Comparison of ENCODE assay signal across 11 cellular contexts in the genomic region with DNA sequence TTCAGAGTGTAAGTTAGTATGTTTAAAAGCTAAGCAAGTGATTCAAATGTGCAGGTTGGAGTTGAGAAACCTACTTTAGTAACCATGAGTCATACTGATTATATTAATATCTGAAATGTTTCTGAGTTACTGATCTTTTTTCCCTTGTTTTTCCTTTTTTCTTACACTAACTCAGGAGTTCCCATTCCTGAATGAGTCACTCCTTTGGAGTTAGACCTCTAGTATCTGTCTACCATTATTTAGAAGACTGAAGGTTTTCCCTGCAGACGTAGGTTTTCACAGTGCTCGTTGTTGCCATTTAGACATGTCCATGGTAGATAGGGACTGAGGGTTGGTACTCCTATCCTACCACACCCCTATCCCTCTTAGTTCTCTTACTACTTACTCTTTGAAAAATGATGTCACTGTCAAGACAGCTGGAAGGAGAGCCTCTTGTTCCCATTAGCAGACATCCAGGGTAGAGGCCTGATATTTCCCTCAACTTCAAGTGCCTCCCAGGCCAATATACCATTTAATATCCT. TPM values are rescaled to one million over a fixed set of nuclear protein-coding genes. Genes with fewer than 3 reads are reported as not detected.
A peak's percentile ranks its signal among the peaks of the same experiment; 100 is the strongest.
DNase-seq lines count a peak whose midpoint lies in the region; ATAC-seq and TF ChIP-seq lines count a peak whose summit lies in the region.
"Had no signal": no experiment of that assay in that cellular context is flagged by ENCODE, and none has a peak within 500 bp of the region (broad histone marks: within the 10 kb centered on the region; RNA-seq: fewer than 3 reads in every experiment).

No MANE protein-coding gene starts in this region.

- H2BK20ac ChIP-seq in IMR-90 (ENCODE audit: low read depth, low read length): no peak overlapping the region

- H4K91ac ChIP-seq in IMR-90 (ENCODE audit: insufficient read depth, low read depth, low read length): no peak overlapping the region

- H3K23ac ChIP-seq in IMR-90 (ENCODE audit: low read depth, low read length): no peak overlapping the region

- in situ Hi-C loops in IMR-90 (cut with MboI; ENCODE audit: low sequenced_read_pairs): no loop called here

- CTCF ChIA-PET in IMR-90 (lab: Yijun Ruan, JAX): interaction anchor here (0.6 to 1.0 kb wide), 2 partner anchors 15 to 114 kb away, joined by 4 to 5 read pairs; no protein-coding TSS in a partner anchor
- CTCF ChIA-PET in naive thymus-derived CD4-positive, alpha-beta T cell (lab: Charles Lee): no interaction called here

- H3K4ac ChIP-seq in IMR-90 (ENCODE audit: low read depth, low read length): no peak overlapping the region

- H3K27ac ChIP-seq in IMR-90 (ENCODE audit: insufficient read depth, low read length) (no peak overlapping the region), right lobe of liver (peak overlapping the region; percentile 31 to 48 (median 47)), ascending aorta (no peak overlapping the region)
- no peak overlapping the region for H3K27ac ChIP-seq in naive thymus-derived CD4-positive, alpha-beta T cell (ENCODE audit: low read depth, low read length)
- H3K27ac ChIP-seq: BLaER1 treated with 17β-estradiol and CSF1 and Interleukin-3, amounts not matched to agents 10 nM and 100 nM had no signal

- peak overlapping the region; percentile 18 for H2BK5ac ChIP-seq in IMR-90 (ENCODE audit: low read depth, low read length, poor library complexity, severe bottlenecking)

- H3K79me1 ChIP-seq in IMR-90 (ENCODE audit: low read depth in 1 of 2, low read length in 2 of 2): no peaks in the 10 kb centered on the region

- H3K4me1 ChIP-seq in IMR-90 (ENCODE audit: control insufficient read depth, insufficient read depth, low read length): peaks cover 6% of the 10 kb centered on the region; the same call in 1 of the 2 replicates
- H3K4me1 ChIP-seq in right lobe of liver: peaks cover 0 to 35% (median 10%) of the 10 kb centered on the region in 4 donors
- H3K4me1 ChIP-seq in naive thymus-derived CD4-positive, alpha-beta T cell (ENCODE audit: control insufficient read depth in 2 of 2, insufficient read depth in 2 of 2, low read length in 2 of 2): no peaks in the 10 kb centered on the region
- no peaks in the 10 kb centered on the region for H3K4me1 ChIP-seq in ascending aorta
- H3K4me1 ChIP-seq: BLaER1 treated with 17β-estradiol and CSF1 and Interleukin-3, amounts not matched to agents 10 nM and 100 nM had no signal

- H3K4me3 Mint-ChIP-seq in chondrocyte (ENCODE audit: unreplicated experiment): no peak overlapping the region
- no peak overlapping the region for H3K4me3 Mint-ChIP-seq in naive thymus-derived CD4-positive, alpha-beta T cell
- H3K4me3 Mint-ChIP-seq: activated T-helper 17 cell treated with anti-CD3 and anti-CD28 coated beads, Interleukin-2, amount 50 U/mL, for 72 hours had no signal

- no peaks in the 10 kb centered on the region for H3K36me3 Mint-ChIP-seq in chondrocyte (ENCODE audit: low read depth)
- H3K36me3 Mint-ChIP-seq in naive thymus-derived CD4-positive, alpha-beta T cell: no peaks in the 10 kb centered on the region

- peak; percentile 82 for ATAC-seq in IMR-90 (ENCODE audit: low read depth)
- ATAC-seq in right lobe of liver: peak in 1 of 4 donors; percentile 11
- no peak for ATAC-seq in naive thymus-derived CD4-positive, alpha-beta T cell
- ATAC-seq: activated T-helper 17 cell treated with anti-CD3 and anti-CD28 coated beads, Interleukin-2, amount 50 U/mL, for 72 hours had no signal

- no peaks in the 10 kb centered on the region for H3K9me1 ChIP-seq in IMR-90 (ENCODE audit: insufficient read depth, low read length)

- dilution Hi-C loops in IMR-90 (cut with HindIII; ENCODE audit: low sequenced_read_pairs, unreplicated experiment): no loop called here

- H3K27me3 ChIP-seq in IMR-90 (ENCODE audit: control insufficient read depth, insufficient read depth, low read length): no peaks in the 10 kb centered on the region
- no peaks in the 10 kb centered on the region for H3K27me3 ChIP-seq in right lobe of liver
- H3K27me3 ChIP-seq in naive thymus-derived CD4-positive, alpha-beta T cell (ENCODE audit: control insufficient read depth in 2 of 2, insufficient read depth in 2 of 2, low read length in 2 of 2): no peaks in the 10 kb centered on the region
- H3K27me3 ChIP-seq in ascending aorta: no peaks in the 10 kb centered on the region
- H3K27me3 ChIP-seq: BLaER1 treated with 17β-estradiol and CSF1 and Interleukin-3, amounts not matched to agents 10 nM and 100 nM had no signal

- no peak overlapping the region for H4K5ac ChIP-seq in IMR-90 (ENCODE audit: low read depth, low read length)

- H2AFZ ChIP-seq in IMR-90 (replicated peaks; ENCODE audit: low read length, poor library complexity): no peak overlapping the region

- peaks cover 24% of the 10 kb centered on the region for H3K4me1 Mint-ChIP-seq in chondrocyte (ENCODE audit: low read depth)
- H3K4me1 Mint-ChIP-seq in naive thymus-derived CD4-positive, alpha-beta T cell: no peaks in the 10 kb centered on the region
- H3K4me1 Mint-ChIP-seq: activated T-helper 17 cell treated with anti-CD3 and anti-CD28 coated beads, Interleukin-2, amount 50 U/mL, for 72 hours had no signal

- H2AK5ac ChIP-seq in IMR-90 (ENCODE audit: low read depth, low read length): no peak overlapping the region

- TF ChIP-seq CTCF in IMR-90 (conservative IDR thresholded peaks at IDR 0.05; ENCODE audit: low read depth, low read length): no peak
- TF ChIP-seq CTCF in chondrocyte (IDR thresholded peaks at IDR 0.05): no peak
- no peak for TF ChIP-seq CTCF in right lobe of liver (IDR thresholded peaks at IDR 0.05)
- TF ChIP-seq CTCF in ascending aorta (IDR thresholded peaks at IDR 0.05): no peak

- peak overlapping the region; percentile 65 for H3K27ac Mint-ChIP-seq in chondrocyte (ENCODE audit: unreplicated experiment)
- no peak overlapping the region for H3K27ac Mint-ChIP-seq in naive thymus-derived CD4-positive, alpha-beta T cell
- H3K27ac Mint-ChIP-seq: activated T-helper 17 cell treated with anti-CD3 and anti-CD28 coated beads, Interleukin-2, amount 50 U/mL, for 72 hours had no signal

- no peaks in the 10 kb centered on the region for H3K27me3 Mint-ChIP-seq in chondrocyte (ENCODE audit: low read depth)
- H3K27me3 Mint-ChIP-seq in naive thymus-derived CD4-positive, alpha-beta T cell: peaks cover 0 to 4% (median 0%) of the 10 kb centered on the region in 5 donors
- H3K27me3 Mint-ChIP-seq: activated T-helper 17 cell treated with anti-CD3 and anti-CD28 coated beads, Interleukin-2, amount 50 U/mL, for 72 hours had no signal

- no peak overlapping the region for H4K8ac ChIP-seq in IMR-90 (ENCODE audit: low read depth in 2 of 2, low read length in 2 of 2)

- no peak overlapping the region for H3K14ac ChIP-seq in IMR-90 (replicated peaks; ENCODE audit: low read depth, low read length)

- POLR2A ChIA-PET in IMR-90 (lab: Charles Lee; ENCODE audit: unreplicated experiment): no interaction called here
- POLR2A ChIA-PET in naive thymus-derived CD4-positive, alpha-beta T cell (lab: Charles Lee): no interaction called here

- no TSS peak for BruUV-seq in IMR-90 (replicated peaks; lab: Mats Ljungman, UMichigan)

- no peak overlapping the region for H2AK9ac ChIP-seq in IMR-90 (replicated peaks; ENCODE audit: low read depth, low read length, poor library complexity)

- H3K9me3 Mint-ChIP-seq in chondrocyte (ENCODE audit: low read depth): peaks cover 8% of the 10 kb centered on the region
- peaks cover 0 to 2% (median 0%) of the 10 kb centered on the region in 11 donors for H3K9me3 Mint-ChIP-seq in naive thymus-derived CD4-positive, alpha-beta T cell
- H3K9me3 Mint-ChIP-seq: activated T-helper 17 cell treated with anti-CD3 and anti-CD28 coated beads, Interleukin-2, amount 50 U/mL, for 72 hours had no signal

- WGBS in IMR-90 (ENCODE audit: extremely low coverage in 2 of 2, insufficient read length in 1 of 2), 2 experiments: no CpG with 5 or more reads among the region's 2 CpGs
- WGBS in right lobe of liver (ENCODE audit: insufficient coverage, low coverage, low lambda C conversion rate, missing lambda C conversion rate): 80% methylated on average over 1 of the region's 2 CpGs

- H3K9me3 ChIP-seq in IMR-90 (ENCODE audit: control insufficient read depth, insufficient read depth, low read length) (no peaks in the 10 kb centered on the region), right lobe of liver (no peaks in the 10 kb centered on the region), ascending aorta (no peaks in the 10 kb centered on the region)
- no peaks in the 10 kb centered on the region for H3K9me3 ChIP-seq in naive thymus-derived CD4-positive, alpha-beta T cell (ENCODE audit: control insufficient read depth in 2 of 3, low read length in 3 of 3)

- H2BK120ac ChIP-seq in IMR-90 (ENCODE audit: low read depth, low read length): peak overlapping the region; percentile 9; the same call in 1 of the 2 replicates

- H3K56ac ChIP-seq in IMR-90 (ENCODE audit: extremely low read depth, insufficient read depth, low read length): no peak overlapping the region

- DNase-seq in AG08395 (ENCODE audit: low spot score) (peak; percentile 28), IMR-90 (peak; percentile 93), chondrocyte (ENCODE audit: low spot score) (no peak), right lobe of liver (no peak), ascending aorta (ENCODE audit: low spot score in 2 of 2) (no peak), NCI-H1105 (lab: John Stamatoyannopoulos, UW) (no peak), COLO829 (ENCODE audit: low spot score) (no peak)
- no peak for DNase-seq in naive thymus-derived CD4-positive, alpha-beta T cell
- DNase-seq: activated CD4-positive, CD25-positive, alpha-beta regulatory T cell treated with anti-CD3 and anti-CD28 coated beads, Interleukin-2, amount 50 U/mL, for 72 hours had no signal

- intact Hi-C loops in IMR-90 (cut with micrococcal nuclease) (no loop called here), right lobe of liver (cut with DNase I) (no loop called here), ascending aorta (cut with DNase I) (no loop called here)
- intact Hi-C loops in naive thymus-derived CD4-positive, alpha-beta T cell (cut with micrococcal nuclease): no loop called here

- H3K36me3 ChIP-seq in IMR-90 (ENCODE audit: control insufficient read depth, insufficient read depth, low read length) (no peaks in the 10 kb centered on the region), right lobe of liver (peaks cover 0 to 13% (median 0%) of the 10 kb centered on the region in 4 donors), ascending aorta (no peaks in the 10 kb centered on the region)
- no peaks in the 10 kb centered on the region for H3K36me3 ChIP-seq in naive thymus-derived CD4-positive, alpha-beta T cell (ENCODE audit: control insufficient read depth in 2 of 3, insufficient read depth in 3 of 3, low read length in 3 of 3)
- H3K36me3 ChIP-seq: BLaER1 treated with 17β-estradiol and CSF1 and Interleukin-3, amounts not matched to agents 10 nM and 100 nM had no signal

- peak overlapping the region; percentile 1; the same call in 1 of the 2 replicates for H3K4me2 ChIP-seq in IMR-90 (ENCODE audit: low read depth, low read length)
- H3K4me2 ChIP-seq: BLaER1 treated with 17β-estradiol and CSF1 and Interleukin-3, amounts not matched to agents 10 nM and 100 nM had no signal

- H3K9ac ChIP-seq in IMR-90 (ENCODE audit: low read depth, low read length): no peak overlapping the region
- H3K9ac ChIP-seq: BLaER1 treated with 17β-estradiol and CSF1 and Interleukin-3, amounts not matched to agents 10 nM and 100 nM had no signal

- H4K20me1 ChIP-seq in IMR-90 (ENCODE audit: insufficient read depth, low read length): no peaks in the 10 kb centered on the region
- H4K20me1 ChIP-seq: BLaER1 treated with 17β-estradiol and CSF1 and Interleukin-3, amounts not matched to agents 10 nM and 100 nM had no signal

- TF ChIP-seq RAD21 in IMR-90 (IDR thresholded peaks at IDR 0.05; ENCODE audit: low read length): no peak

- H3K18ac ChIP-seq in IMR-90 (ENCODE audit: low read depth, low read length): peak overlapping the region; percentile 28; the same call in 1 of the 2 replicates

- no peak overlapping the region for H3K4me3 ChIP-seq in IMR-90 (ENCODE audit: insufficient read depth, low read depth, low read length)
- no peak overlapping the region for H3K4me3 ChIP-seq in right lobe of liver
- no peak overlapping the region for H3K4me3 ChIP-seq in naive thymus-derived CD4-positive, alpha-beta T cell (ENCODE audit: low read length)
- H3K4me3 ChIP-seq in ascending aorta: no peak overlapping the region
- H3K4me3 ChIP-seq: BLaER1 treated with 17β-estradiol and CSF1 and Interleukin-3, amounts not matched to agents 10 nM and 100 nM had no signal

- peak overlapping the region; percentile 12; the same call in 1 of the 3 replicates for H2BK15ac ChIP-seq in IMR-90 (ENCODE audit: low read depth, low read length)

- TF ChIP-seq POLR2A in IMR-90 (IDR thresholded peaks at IDR 0.05; ENCODE audit: low read depth, low read length) (no peak), right lobe of liver (IDR thresholded peaks at IDR 0.05) (no peak)

RNA-seq across cellular contexts. Expression of a gene that starts 20.2 kb away (rescaled TPM):
- total RNA-seq in IMR-90 (2012; rRNA removed) (0.72 and 0.83 TPM in 2 replicates), chondrocyte (3.2 to 9.0 TPM (median 7.7 TPM) in 3 replicates), right lobe of liver (10 to 100 TPM; 28.5 to 73.9 (median 50.8) TPM), ascending aorta (0.53 TPM)
- polyA plus RNA-seq in IMR-90 (2012; rRNA removed): 0.82 and 0.99 TPM in 2 replicates
- 0.07 and 0.15 TPM in 2 replicates for polyA plus RNA-seq in IMR-90 (2012; cell fraction: cytosol; rRNA removed)
- 0.16 and 2.6 TPM in 2 replicates for polyA plus RNA-seq in IMR-90 (2012; cell fraction: nucleus; rRNA removed; ENCODE audit: low replicate concordance)
- 1 to 10 TPM in 4 of 5 experiments, under 1 TPM in 1; 0.44 to 8.5 (median 6.2) TPM for total RNA-seq in naive thymus-derived CD4-positive, alpha-beta T cell
- under 1 TPM; 0.07 to 0.12 TPM for polyA plus RNA-seq in naive thymus-derived CD4-positive, alpha-beta T cell

RNA-seq across cellular contexts. Expression of a gene that starts 47.2 kb away (rescaled TPM):
- total RNA-seq in IMR-90 (2012; rRNA removed): 32.8 and 35.8 TPM in 2 replicates
- 14.7 and 16.9 TPM in 2 replicates for polyA plus RNA-seq in IMR-90 (2012; rRNA removed)
- polyA plus RNA-seq in IMR-90 (2012; cell fraction: cytosol; rRNA removed): 4.0 and 6.1 TPM in 2 replicates
- 3.4 and 21.7 TPM in 2 replicates for polyA plus RNA-seq in IMR-90 (2012; cell fraction: nucleus; rRNA removed; ENCODE audit: low replicate concordance)
- 24.6 to 38.5 TPM (median 25.5 TPM) in 3 replicates for total RNA-seq in chondrocyte
- total RNA-seq in right lobe of liver: 10 to 100 TPM; 11.8 to 17.2 (median 13.4) TPM
- total RNA-seq in naive thymus-derived CD4-positive, alpha-beta T cell: 10 to 100 TPM; 30.8 to 52.2 (median 42.6) TPM
- polyA plus RNA-seq in naive thymus-derived CD4-positive, alpha-beta T cell: 10 to 100 TPM; 17.3 to 17.6 TPM
- 4.2 TPM for total RNA-seq in ascending aorta

Comparison
In these comparisons a context has a peak if more than half of its experiments do, and no peak if none do; other contexts are left out.
1. DNase-seq: peak in AG08395 (single experiment) and IMR-90 (single experiment); none in chondrocyte (single experiment), right lobe of liver (0 of 3), naive thymus-derived CD4-positive, alpha-beta T cell (0 of 9), ascending aorta (0 of 2), NCI-H1105 (single experiment) and COLO829 (single experiment).
2. H3K27ac ChIP-seq: peak in right lobe of liver (3 of 3); none in IMR-90 (single experiment), naive thymus-derived CD4-positive, alpha-beta T cell (single experiment) and ascending aorta (0 of 2).